Comparison of ENCODE assay signal across 1 cellular context in genomic region chr1:174953170-174953569, GRCh38.
TF ChIP-seq lines count a peak whose summit lies in the region.

No MANE protein-coding gene starts in this region.

TF ChIP-seq in GM23338, 12 proteins besides CTCF, POLR2A, EP300 and RAD21 (continued from another document):
- no peak for TF ChIP-seq ZNF462 (CRISPR knock-in tag; IDR thresholded peaks at IDR 0.05)
- TF ChIP-seq ZNF114 (CRISPR knock-in tag; IDR thresholded peaks at IDR 0.05), result no peak
- no peak for TF ChIP-seq EZH2 (IDR thresholded peaks at IDR 0.05; ENCODE audit: low read depth, unreplicated experiment)
- TF ChIP-seq JUNB (IDR thresholded peaks at IDR 0.05; ENCODE audit: unreplicated experiment), result no peak
- no peak for TF ChIP-seq STAT1 (IDR thresholded peaks at IDR 0.05; ENCODE audit: unreplicated experiment)
- TF ChIP-seq ETS1 (IDR thresholded peaks at IDR 0.05), result no peak
TF ChIP-seq in GM23338: peak in this region for 0.
